Comparison of ENCODE assay signal across 8 cellular contexts in the genomic region with DNA sequence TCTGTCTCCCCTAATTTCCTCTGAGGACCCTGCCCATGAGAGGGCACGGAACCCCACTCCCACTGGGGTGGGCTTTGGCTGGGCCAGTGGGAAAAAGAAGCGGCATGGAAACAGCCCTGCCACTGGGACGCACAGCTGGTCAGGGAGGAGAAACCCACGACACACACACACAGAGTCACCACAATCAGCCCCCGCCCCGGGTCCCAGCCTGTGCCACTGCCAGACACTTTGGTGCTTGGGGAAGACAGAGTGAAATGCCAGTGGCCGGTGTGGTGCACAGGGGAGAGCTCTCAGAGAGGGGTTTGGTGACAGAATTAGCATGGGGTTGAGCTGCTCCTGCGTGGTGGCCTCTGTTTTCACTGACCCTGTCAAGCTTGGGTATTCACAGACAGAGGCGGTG.
"Had no signal": no experiment of that assay in that cellular context is flagged by ENCODE, and none has a peak within 500 bp of the region (broad histone marks: within the 10 kb centered on the region; RNA-seq: fewer than 3 reads in every experiment).

No MANE protein-coding gene starts in this region.

- H3K9ac ChIP-seq: GM23248 had no signal

- H3K27ac ChIP-seq: GM23248, HL-60 had no signal

- DNase-seq: GM23248, GOT3, HFFc6 had no signal

- H3K4me1 ChIP-seq: HAP-1 had no signal

- H2AFZ ChIP-seq: GM23248 had no signal

- H3K9me3 ChIP-seq: HAP-1 had no signal

- FAIRE-seq: H54, HepG2 had no signal

- ATAC-seq: HCT116, HepG2 had no signal

- H3K4me3 ChIP-seq: GM23248, HAP-1 had no signal
